ENCODE assay signal across 8 cellular contexts in the genomic region with DNA sequence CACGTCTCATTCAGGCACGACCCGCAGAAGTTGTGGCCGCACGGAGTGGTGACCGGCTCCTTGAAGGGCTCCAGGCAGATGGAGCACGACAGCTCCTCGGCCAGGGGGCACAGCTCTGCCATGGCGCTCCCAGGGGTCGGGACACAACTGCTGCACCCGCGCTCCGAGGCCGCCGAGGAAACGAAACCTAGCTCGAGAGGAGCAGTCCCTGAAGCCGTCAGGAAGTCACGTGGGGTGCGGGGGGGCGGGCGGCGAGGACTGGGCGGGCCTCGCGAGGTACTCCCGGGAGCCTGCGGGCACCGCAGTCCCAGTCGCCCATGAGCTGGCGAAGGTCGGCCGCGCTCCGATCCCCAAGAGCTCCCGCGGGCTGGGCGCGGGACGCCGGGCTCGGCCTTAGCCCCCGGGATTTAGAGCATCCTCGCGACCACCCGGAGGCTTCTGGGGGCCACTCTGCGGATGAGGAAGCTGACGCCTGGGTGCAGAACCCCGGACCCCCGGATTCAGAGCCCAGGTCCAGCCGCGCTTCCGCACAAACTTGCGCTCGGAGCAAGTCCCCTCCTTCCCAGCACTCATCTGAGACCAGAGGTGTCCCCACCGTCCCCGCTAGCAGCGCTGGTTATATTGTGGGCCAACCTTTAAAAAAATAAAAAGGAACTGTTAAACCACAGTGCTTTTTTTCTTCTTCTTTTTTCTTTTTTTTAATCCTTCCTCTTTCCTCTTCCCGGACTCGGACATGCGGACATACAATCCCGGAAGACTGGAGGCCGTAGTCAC. TPM values are rescaled to one million over a fixed set of nuclear protein-coding genes. Genes with fewer than 3 reads are reported as not detected.
DNase-seq lines count a peak whose midpoint lies in the region; TF ChIP-seq lines count a peak whose summit lies in the region.

A gene with protein sequence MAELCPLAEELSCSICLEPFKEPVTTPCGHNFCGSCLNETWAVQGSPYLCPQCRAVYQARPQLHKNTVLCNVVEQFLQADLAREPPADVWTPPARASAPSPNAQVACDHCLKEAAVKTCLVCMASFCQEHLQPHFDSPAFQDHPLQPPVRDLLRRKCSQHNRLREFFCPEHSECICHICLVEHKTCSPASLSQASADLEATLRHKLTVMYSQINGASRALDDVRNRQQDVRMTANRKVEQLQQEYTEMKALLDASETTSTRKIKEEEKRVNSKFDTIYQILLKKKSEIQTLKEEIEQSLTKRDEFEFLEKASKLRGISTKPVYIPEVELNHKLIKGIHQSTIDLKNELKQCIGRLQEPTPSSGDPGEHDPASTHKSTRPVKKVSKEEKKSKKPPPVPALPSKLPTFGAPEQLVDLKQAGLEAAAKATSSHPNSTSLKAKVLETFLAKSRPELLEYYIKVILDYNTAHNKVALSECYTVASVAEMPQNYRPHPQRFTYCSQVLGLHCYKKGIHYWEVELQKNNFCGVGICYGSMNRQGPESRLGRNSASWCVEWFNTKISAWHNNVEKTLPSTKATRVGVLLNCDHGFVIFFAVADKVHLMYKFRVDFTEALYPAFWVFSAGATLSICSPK (minus strand): TSS at position 183 of the 774 bp plus-strand sequence. CDS start 61 bp downstream, at position 122.

- H3K9ac ChIP-seq in ES-I3 (ENCODE audit: low read depth, low read length) = peak within 1 kb of the TSS; percentile 69
- peak within 1 kb of the TSS; percentile 25 for H3K9ac ChIP-seq in H9 (ENCODE audit: extremely low read depth, insufficient read length, low read length)
- peak within 1 kb of the TSS; percentile 89 for H3K9ac ChIP-seq in MM.1S (ENCODE audit: low read length)
- no peak within 1 kb of the TSS for H3K9ac ChIP-seq in neural progenitor cell
- peak within 1 kb of the TSS; percentile 78 to 84 for H3K9ac ChIP-seq in stomach smooth muscle (ENCODE audit: low read length in 2 of 2)

- no peaks in the 10 kb centered on the region for H3K79me1 ChIP-seq in H9 (ENCODE audit: insufficient read depth, low read depth, low read length, poor library complexity, severe bottlenecking)

- H3K27me3 Mint-ChIP-seq in H9 (ENCODE audit: low read depth) = peaks cover 34% of the 10 kb centered on the region
- H3K27me3 Mint-ChIP-seq in neural progenitor cell (ENCODE audit: insufficient read depth, low read depth) = peaks cover 11% of the 10 kb centered on the region

- H3K79me2 ChIP-seq in H9 (ENCODE audit: insufficient read depth, low read length) (no peaks in the 10 kb centered on the region; the same call in 1 of the 2 replicates), MM.1S (ENCODE audit: low read length) (peaks cover 53% of the 10 kb centered on the region), neural progenitor cell (ENCODE audit: low read depth) (no peaks in the 10 kb centered on the region)

- WGBS in H9 (ENCODE audit: extremely low coverage, insufficient read length, low lambda C conversion rate) = no CpG with 5 or more reads among the region's 63 CpGs

- H2AFZ ChIP-seq in H9 (ENCODE audit: low read length) = peak within 1 kb of the TSS; percentile 24
- peak within 1 kb of the TSS; percentile 67 for H2AFZ ChIP-seq in MM.1S (ENCODE audit: low read length)
- peak within 1 kb of the TSS; percentile 90 for H2AFZ ChIP-seq in neural progenitor cell (replicated peaks)

- no peak within 1 kb of the TSS for H2BK5ac ChIP-seq in H9 (ENCODE audit: insufficient read length, low read length)

- H4K91ac ChIP-seq in H9 (ENCODE audit: insufficient read length, low read depth, low read length) = no peak within 1 kb of the TSS

- H3K27me3 ChIP-seq in H9 (ENCODE audit: insufficient read depth, low read length) = peaks cover 2% of the 10 kb centered on the region; the same call in 1 of the 2 replicates
- no peaks in the 10 kb centered on the region for H3K27me3 ChIP-seq in MM.1S (replicated peaks; ENCODE audit: insufficient read depth, low read length)
- H3K27me3 ChIP-seq in neural progenitor cell = peaks cover 40% of the 10 kb centered on the region
- H3K27me3 ChIP-seq in stomach smooth muscle (ENCODE audit: control insufficient read depth in 1 of 2, insufficient read depth in 2 of 2, low read length in 2 of 2) = no peaks in the 10 kb centered on the region

- no peak within 1 kb of the TSS for H2BK15ac ChIP-seq in H9 (ENCODE audit: low read depth, low read length)

- peak within 1 kb of the TSS; percentile 79 to 96 for H3K4me3 Mint-ChIP-seq in H9
- peak within 1 kb of the TSS; percentile 90 for H3K4me3 Mint-ChIP-seq in neural progenitor cell

- H3K4me1 Mint-ChIP-seq in H9 (peaks cover 14 to 18% of the 10 kb centered on the region in 2 experiments), neural progenitor cell (peaks cover 14% of the 10 kb centered on the region)

- no peak within 1 kb of the TSS for H4K5ac ChIP-seq in H9 (ENCODE audit: insufficient read length, low read depth, low read length)

- H2BK20ac ChIP-seq in H9 (ENCODE audit: low read depth, low read length, poor library complexity, severe bottlenecking) = no peak within 1 kb of the TSS

- peak within 1 kb of the TSS; percentile 87 for H3K4me3 ChIP-seq in MM.1S (ENCODE audit: low read length)
- peak within 1 kb of the TSS; percentile 91 to 94 for H3K4me3 ChIP-seq in foreskin fibroblast (ENCODE audit: low read depth in 1 of 2, low read length in 2 of 2)
- peak within 1 kb of the TSS; percentile 65 for H3K4me3 ChIP-seq in neural progenitor cell
- H3K4me3 ChIP-seq in stomach smooth muscle (ENCODE audit: low read length in 2 of 2) = peak within 1 kb of the TSS; percentile 73 to 98

- no peak within 1 kb of the TSS for H3K56ac ChIP-seq in H9 (ENCODE audit: insufficient read length, low read depth, low read length)

- H3K23ac ChIP-seq in H9 (ENCODE audit: insufficient read length, low read depth, low read length) = no peak within 1 kb of the TSS

- H2AK5ac ChIP-seq in H9 (ENCODE audit: insufficient read length, low read length) = no peak within 1 kb of the TSS

- peaks cover 0 to 7% of the 10 kb centered on the region in 2 experiments; a peak in 2 of 5 replicates for H3K9me3 Mint-ChIP-seq in H9
- H3K9me3 Mint-ChIP-seq in neural progenitor cell = peaks cover 11% of the 10 kb centered on the region

- H3K18ac ChIP-seq in H9 (ENCODE audit: insufficient read length, low read depth, low read length) = no peak within 1 kb of the TSS

- H3K36me3 Mint-ChIP-seq in H9 (ENCODE audit: insufficient read depth in 1 of 3, low read depth in 3 of 3) (peaks cover 0 to 8% (median 0%) of the 10 kb centered on the region in 3 experiments; a peak in 2 of 7 replicates), neural progenitor cell (no peaks in the 10 kb centered on the region)

- H3K23me2 ChIP-seq in H9 (ENCODE audit: insufficient read length, low read depth, low read length, poor library complexity, severe bottlenecking) = peaks cover 21% of the 10 kb centered on the region

- H3K4me1 ChIP-seq in ES-I3 (ENCODE audit: insufficient read depth, low read length) (peaks cover 5% of the 10 kb centered on the region), H9 (ENCODE audit: insufficient read depth, low read length) (no peaks in the 10 kb centered on the region; the same call in 1 of the 2 replicates), MM.1S (ENCODE audit: low read length) (peaks cover 8% of the 10 kb centered on the region), neural progenitor cell (peaks cover 8% of the 10 kb centered on the region), stomach smooth muscle (ENCODE audit: control insufficient read depth, insufficient read depth, low read length) (peaks cover 36% of the 10 kb centered on the region)

- no peaks in the 10 kb centered on the region for H3K9me2 ChIP-seq in MM.1S (replicated peaks; ENCODE audit: insufficient read depth, low read length)

- H3F3A ChIP-seq in MM.1S (ENCODE audit: insufficient read depth, low read length) (peaks cover 20% of the 10 kb centered on the region), neural progenitor cell (ENCODE audit: low read depth) (no peaks in the 10 kb centered on the region)

- no peaks in the 10 kb centered on the region for H3K36me3 ChIP-seq in ES-I3 (ENCODE audit: insufficient read depth, low read length)
- no peaks in the 10 kb centered on the region for H3K36me3 ChIP-seq in MM.1S (replicated peaks; ENCODE audit: insufficient read depth, low read length)
- no peaks in the 10 kb centered on the region for H3K36me3 ChIP-seq in neural progenitor cell
- no peaks in the 10 kb centered on the region for H3K36me3 ChIP-seq in stomach smooth muscle (ENCODE audit: control insufficient read depth in 2 of 2, insufficient read depth in 2 of 2, low read length in 2 of 2)

- H2BK12ac ChIP-seq in H9 (ENCODE audit: insufficient read length, low read depth, low read length) = no peak within 1 kb of the TSS

- H3K9me3 ChIP-seq in ES-I3 (ENCODE audit: control insufficient read depth, insufficient read depth, low read length) (no peaks in the 10 kb centered on the region), H9 (ENCODE audit: control insufficient read depth, low read depth, low read length) (no peaks in the 10 kb centered on the region), MM.1S (replicated peaks; ENCODE audit: insufficient read depth, low read length) (no peaks in the 10 kb centered on the region), neural progenitor cell (ENCODE audit: low read depth) (no peaks in the 10 kb centered on the region), stomach smooth muscle (ENCODE audit: control insufficient read depth in 2 of 2, low read length in 2 of 2) (no peaks in the 10 kb centered on the region)

- no peak within 1 kb of the TSS for H3T11ph ChIP-seq in H9 (ENCODE audit: low read length)

- H2BK120ac ChIP-seq in H9 (ENCODE audit: low read depth, low read length, poor library complexity, severe bottlenecking) = no peak within 1 kb of the TSS

- no peak within 1 kb of the TSS for H4K8ac ChIP-seq in H9 (replicated peaks; ENCODE audit: insufficient read length, low read depth, low read length)

- DNase-seq in H9 (peak; percentile 96), MM.1S (peak; percentile 94), SIG-M5 treated with dmso at 0.1 percent for 504 hours (lab: John Stamatoyannopoulos, UW; ENCODE audit: unreplicated experiment) (peak; percentile 94), activated gamma-delta T cell treated with Interleukin-2 at 50 U/mL for 16 hours (peak; percentile 82), foreskin fibroblast (peak; percentile 96 to 99), neural progenitor cell (ENCODE audit: low spot score) (peak; percentile 88)

- TF ChIP-seq CTCF in H9 (conservative IDR thresholded peaks at IDR 0.05) (no peak), MM.1S (IDR thresholded peaks at IDR 0.05; ENCODE audit: low read length) (no peak), foreskin fibroblast (IDR thresholded peaks at IDR 0.05; ENCODE audit: low read depth, low read length) (no peak), neural progenitor cell (IDR thresholded peaks at IDR 0.05) (no peak)

- H3K4ac ChIP-seq in H9 (ENCODE audit: low read depth, low read length) = no peak within 1 kb of the TSS

- H3K27ac ChIP-seq in H9 (ENCODE audit: insufficient read length, low read depth, low read length) (no peak within 1 kb of the TSS), MM.1S (ENCODE audit: low read length) (peak within 1 kb of the TSS; percentile 82), neural progenitor cell (no peak within 1 kb of the TSS), stomach smooth muscle (ENCODE audit: low read length) (peak within 1 kb of the TSS; percentile 71)

- H4K20me1 ChIP-seq in H9 (ENCODE audit: control insufficient read depth, insufficient read depth, insufficient read length) (no peaks in the 10 kb centered on the region), MM.1S (ENCODE audit: insufficient read depth, low read length) (peaks cover 12% of the 10 kb centered on the region), neural progenitor cell (ENCODE audit: low read depth) (no peaks in the 10 kb centered on the region)

- H3K4me2 ChIP-seq in H9 (ENCODE audit: insufficient read depth, insufficient read length, low read length) (peak within 1 kb of the TSS; percentile 60), MM.1S (ENCODE audit: low read depth, low read length) (peak within 1 kb of the TSS; percentile 93), neural progenitor cell (peak within 1 kb of the TSS; percentile 89)

- 0 out of 2 replicates have a peak within 1 kb of the TSS, but pooled peaks have one; percentile 34 for H3K14ac ChIP-seq in H9 (ENCODE audit: insufficient read depth, low read length)

- peak within 1 kb of the TSS in 2 of 3 experiments; percentile 57 to 72; a peak in 2 of 7 replicates for H3K27ac Mint-ChIP-seq in H9
- peak within 1 kb of the TSS; percentile 25 for H3K27ac Mint-ChIP-seq in neural progenitor cell

RNA-seq across cellular contexts. Expression of the gene that starts here (rescaled TPM):
- total RNA-seq in H9 (2021) = 32.5 and 34.6 TPM in 2 replicates
- 6.1 and 7.6 TPM in 2 replicates for total RNA-seq in neural progenitor cell (ENCODE audit: low replicate concordance)

Comparison
In these comparisons a context has a peak if more than half of its experiments do, and no peak if none do; other contexts are left out.
1. H2AFZ ChIP-seq: peak in every context shown above with its lines; median percentile 90 in neural progenitor cell; 67 in MM.1S; 24 in H9.
2. H3K27ac ChIP-seq: peak in MM.1S (single experiment) and stomach smooth muscle (single experiment); none in H9 (single experiment) and neural progenitor cell (single experiment).
3. Peak in every context shown above with its lines, with median percentiles within 50 percentile points of each other: DNase-seq, H3K4me2 ChIP-seq and H3K4me3 ChIP-seq.